Comparison of ENCODE assay signal across 8 cellular contexts in the genomic region with DNA sequence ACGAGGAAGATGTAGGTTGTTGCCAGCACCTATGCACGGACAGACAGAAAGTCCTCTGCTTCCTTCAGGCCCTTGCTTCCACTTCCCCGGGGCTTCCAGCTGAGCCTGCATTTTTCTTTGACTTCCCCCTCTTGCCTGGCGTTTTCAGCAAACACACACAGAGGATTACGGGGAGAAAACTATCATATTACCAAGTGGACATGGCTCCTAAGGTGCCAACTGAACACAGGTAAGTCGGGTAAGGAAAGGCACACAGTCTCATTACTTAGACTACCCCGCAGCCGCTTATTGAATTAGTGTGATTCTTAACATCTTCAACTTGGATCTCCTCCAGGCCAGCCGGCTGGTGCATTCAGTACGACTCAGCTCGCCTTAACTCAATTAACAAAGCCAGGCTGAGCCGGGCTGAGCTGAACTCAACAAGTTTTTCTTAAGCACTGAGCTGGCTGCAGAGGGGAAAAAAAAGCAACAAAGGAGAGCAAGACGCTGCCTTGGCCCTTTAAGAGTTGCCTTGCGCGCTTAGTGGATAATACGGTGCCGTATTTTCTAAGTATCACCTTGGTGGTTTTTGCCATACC. TPM values are rescaled to one million over a fixed set of nuclear protein-coding genes. Genes with fewer than 3 reads are reported as not detected.
A peak's percentile ranks its signal among the peaks of the same experiment; 100 is the strongest.
DNase-seq lines count a peak whose midpoint lies in the region; ATAC-seq and TF ChIP-seq lines count a peak whose summit lies in the region.

No MANE protein-coding gene starts in this region.

- peak overlapping the region; percentile 68 for H3K27ac ChIP-seq in RWPE1

- H3K27me3 ChIP-seq in HAP-1 (ENCODE audit: low read depth), result no peaks in the 10 kb centered on the region

- H3K9me3 ChIP-seq in HAP-1, result no peaks in the 10 kb centered on the region

- DNase-seq in HAP-1 (ENCODE audit: low spot score in 2 of 2) (peak; percentile 52 to 76), RWPE1 (ENCODE audit: low spot score) (no peak), globus pallidus (ENCODE audit: low spot score) (peak; percentile 52), sciatic nerve (ENCODE audit: low spot score) (peak; percentile 76), inferior parietal cortex (ENCODE audit: extremely low spot score) (no peak), KG1 (lab: John Stamatoyannopoulos, UW) (no peak)

- no peak overlapping the region for H3K4me3 ChIP-seq in HAP-1

- TF ChIP-seq CTCF in RWPE1 (conservative IDR thresholded peaks at IDR 0.05; ENCODE audit: low read depth), result no peak

- intact Hi-C loops in sciatic nerve (cut with DNase I), result no loop called here

- in situ Hi-C loops in HAP-1 (cut with MboI; ENCODE audit: low sequenced_read_pairs), result no loop called here

- ATAC-seq in sciatic nerve (peak; percentile 33), GM21381 (IDR thresholded peaks at IDR 0.05; ENCODE audit: unreplicated experiment) (no peak), HG03520 (IDR thresholded peaks at IDR 0.05; ENCODE audit: unreplicated experiment) (no peak)

- peaks cover 8% of the 10 kb centered on the region for H3K4me1 ChIP-seq in HAP-1

- POLR2A ChIA-PET in RWPE1 (lab: Yijun Ruan, JAX; ENCODE audit: low non-redundant PET), result interaction anchor here (0.8 kb wide), 1 partner anchor 22 kb away, joined by 3 read pairs; no protein-coding TSS in a partner anchor

- H3K36me3 ChIP-seq in HAP-1 (replicated peaks), result no peaks in the 10 kb centered on the region

- CTCF ChIA-PET in RWPE1 (lab: Yijun Ruan, JAX), result no interaction called here

RNA-seq across cellular contexts. Expression of a gene that starts 19.2 kb away (rescaled TPM):
- total RNA-seq in sciatic nerve, result 4.4 TPM

Comparison
In these comparisons a context has a peak if more than half of its experiments do, and no peak if none do; other contexts are left out.
1. DNase-seq: peak in HAP-1 (2 of 2), globus pallidus (single experiment) and sciatic nerve (single experiment); none in RWPE1 (single experiment), inferior parietal cortex (single experiment) and KG1 (single experiment).